In genomic region chr9:127694890-127695735, GRCh38 we compare ENCODE assay signal across 27 cellular contexts. TPM values are rescaled to one million over a fixed set of nuclear protein-coding genes. Genes with fewer than 3 reads are reported as not detected.
A peak's percentile ranks its signal among the peaks of the same experiment; 100 is the strongest.
DNase-seq lines count a peak whose midpoint lies in the region; ATAC-seq and TF ChIP-seq lines count a peak whose summit lies in the region.
"Had no signal": no experiment of that assay in that cellular context is flagged by ENCODE, and none has a peak within 500 bp of the region (broad histone marks: within the 10 kb centered on the region; RNA-seq: fewer than 3 reads in every experiment).

No MANE protein-coding gene starts in this region.

- POLR2A ChIA-PET in HEK293 (lab: Yijun Ruan, JAX): no interaction called here

- CTCF ChIA-PET in HEK293 (lab: Yijun Ruan, JAX): no interaction called here

- DNase-seq in AG09319 (ENCODE audit: extremely low read depth, low read depth) (peak; percentile 63), dedifferentiated amniotic fluid mesenchymal stem cell (ENCODE audit: extremely low spot score) (peak; percentile 52), myocyte (ENCODE audit: low read depth) (peak; percentile 53), cerebellum (ENCODE audit: low spot score) (no peak), caudate nucleus (lab: John Stamatoyannopoulos, UW) (no peak), colonic mucosa (no peak)
- DNase-seq in activated T-cell treated with anti-CD3 and anti-CD28 coated beads, Interleukin-2, amount 50 U/mL, for 4 hours: no peak
- DNase-seq: activated gamma-delta T cell treated with Interleukin-2 at 50 U/mL for 16 hours; amniotic stem cell; CD4-positive, CD25-positive, alpha-beta regulatory T cell; DMS 273 treated with DMSO at 0.1 percent for 48 hours; effector CD8-positive, alpha-beta T cell; GF-D8; hippocampal formation; MV-4-11; NCI-H187 treated with DMSO at 0.1 percent for 48 hours; NCI-H82; OCI-M1; Right ventricle myocardium superior had no signal

- H3K4me1 ChIP-seq in HEK293 (ENCODE audit: control insufficient read depth, insufficient read depth, low read length) (no peaks in the 10 kb centered on the region), colonic mucosa (no peaks in the 10 kb centered on the region)

- H3K36me3 ChIP-seq in HEK293 (ENCODE audit: control insufficient read depth in 2 of 2, insufficient read depth in 1 of 2, low read length in 2 of 2) (peaks cover 0 to 19% of the 10 kb centered on the region in 2 experiments; a peak in 1 of 3 replicates), colonic mucosa (no peaks in the 10 kb centered on the region)
- H3K36me3 ChIP-seq: neutrophil had no signal

- H3K4me1 Mint-ChIP-seq in activated T-cell treated with anti-CD3 and anti-CD28 coated beads, Interleukin-2, amount 50 U/mL, for 4 hours (ENCODE audit: low read depth): peaks cover 10% of the 10 kb centered on the region

- no peaks in the 10 kb centered on the region for H3K27me3 ChIP-seq in colonic mucosa

- no peak for ATAC-seq in activated T-cell treated with anti-CD3 and anti-CD28 coated beads, Interleukin-2, amount 50 U/mL, for 4 hours

- H3K27ac ChIP-seq in HEK293 (ENCODE audit: extremely low read depth, low read depth, low read length) (no peak overlapping the region), caudate nucleus (ENCODE audit: low read depth, low read length) (no peak overlapping the region), colonic mucosa (no peak overlapping the region)
- H3K27ac ChIP-seq: KMS-11, neutrophil had no signal

- H3K9me3 Mint-ChIP-seq in activated T-cell treated with anti-CD3 and anti-CD28 coated beads, Interleukin-2, amount 50 U/mL, for 4 hours: no peaks in the 10 kb centered on the region
- H3K9me3 Mint-ChIP-seq: CD4-positive, CD25-positive, alpha-beta regulatory T cell had no signal

- no peak overlapping the region for H3K4me3 Mint-ChIP-seq in activated T-cell treated with anti-CD3 and anti-CD28 coated beads, Interleukin-2, amount 50 U/mL, for 4 hours
- H3K4me3 Mint-ChIP-seq: CD4-positive, CD25-positive, alpha-beta regulatory T cell had no signal

- intact Hi-C loops in colonic mucosa (cut with DNase I): no loop called here

- H3K27me3 Mint-ChIP-seq in activated T-cell treated with anti-CD3 and anti-CD28 coated beads, Interleukin-2, amount 50 U/mL, for 4 hours (ENCODE audit: low read depth): peaks cover 2% of the 10 kb centered on the region

- H3K36me3 Mint-ChIP-seq in activated T-cell treated with anti-CD3 and anti-CD28 coated beads, Interleukin-2, amount 50 U/mL, for 4 hours (ENCODE audit: insufficient read depth): peaks cover 2% of the 10 kb centered on the region

- no peak overlapping the region for H3K9ac ChIP-seq in colonic mucosa (ENCODE audit: low read depth in 2 of 2, low read length in 2 of 2)
- H3K9ac ChIP-seq: KMS-11 had no signal

- H3K9me3 ChIP-seq in HEK293 (ENCODE audit: control insufficient read depth, insufficient read depth, low read depth, low read length) (no peaks in the 10 kb centered on the region), colonic mucosa (no peaks in the 10 kb centered on the region)
- H3K9me3 ChIP-seq: neutrophil had no signal

- H3K4me3 ChIP-seq in HEK293 (ENCODE audit: low read depth, low read length) (no peak overlapping the region), colonic mucosa (no peak overlapping the region)
- H3K4me3 ChIP-seq: smooth muscle cell had no signal

- no peak for TF ChIP-seq CTCF in AG09319 (IDR thresholded peaks at IDR 0.05; ENCODE audit: low read depth, low read length)
- TF ChIP-seq CTCF in HEK293 (tag by site-specific recombination; IDR thresholded peaks at IDR 0.05): no peak
- TF ChIP-seq CTCF in colonic mucosa (IDR thresholded peaks at IDR 0.05): no peak

TF ChIP-seq in HEK293, 187 proteins besides CTCF, POLR2A, EP300 and RAD21:
- no peak for TF ChIP-seq SALL2 (tag by site-specific recombination; IDR thresholded peaks at IDR 0.05; ENCODE audit: borderline replicate concordance)
- peak; percentile 99 for TF ChIP-seq ZNF513 (tag by site-specific recombination; IDR thresholded peaks at IDR 0.05)
- no peak for TF ChIP-seq ZNF24 (tag by site-specific recombination; IDR thresholded peaks at IDR 0.05)
TF ChIP-seq in HEK293: peak in this region for 1.

RNA-seq across cellular contexts. Expression of gene CFAP157, which starts 11.7 kb away (rescaled TPM):
- 0.13 and 0.21 TPM in 2 replicates for total RNA-seq in myocyte
- polyA plus RNA-seq in myocyte (2012): 1.9 TPM
- 0.27 TPM for total RNA-seq in cerebellum
- total RNA-seq in colonic mucosa: under 1 TPM in 1 of 2 donors, not detected in 1; 0.12 TPM
- not detected for total RNA-seq in activated T-cell treated with anti-CD3 and anti-CD28 coated beads, Interleukin-2, amount 50 U/mL, for 4 hours
- total RNA-seq: cardiac septum; CD4-positive, CD25-positive, alpha-beta regulatory T cell; liver; pulmonary artery endothelial cell; Right ventricle myocardium superior; smooth muscle cell; urinary bladder had no signal

RNA-seq across cellular contexts. Expression of gene PTRH1, which starts 20.4 kb away (rescaled TPM):
- 35.6 and 57.0 TPM in 2 replicates for total RNA-seq in myocyte
- 32.2 TPM for polyA plus RNA-seq in myocyte (2012)
- 9.8 TPM for total RNA-seq in cerebellum
- total RNA-seq in colonic mucosa: 10 to 100 TPM in 1 of 2 donors, 1 to 10 TPM in 1; 8.9 to 23.8 TPM
- 10 to 100 TPM; 43.9 to 49.6 (median 45.6) TPM for total RNA-seq in activated T-cell treated with anti-CD3 and anti-CD28 coated beads, Interleukin-2, amount 50 U/mL, for 4 hours

RNA-seq across cellular contexts. Expression of gene TTC16, which starts 20.8 kb away (rescaled TPM):
- total RNA-seq in myocyte (0.05 TPM in 1 of 2 replicates, not detected in the other), cerebellum (not detected), colonic mucosa (under 1 TPM; 0.05 to 0.07 TPM)
- 0.05 TPM for polyA plus RNA-seq in myocyte (2012)
- under 1 TPM; 0.37 to 0.58 (median 0.57) TPM for total RNA-seq in activated T-cell treated with anti-CD3 and anti-CD28 coated beads, Interleukin-2, amount 50 U/mL, for 4 hours
- total RNA-seq: pulmonary artery endothelial cell, smooth muscle cell, urinary bladder had no signal
- polyA plus RNA-seq: urinary bladder had no signal

RNA-seq across cellular contexts. Expression of gene TOR2A, which starts 40.0 kb away (rescaled TPM):
- total RNA-seq in myocyte (7.4 and 11.0 TPM in 2 replicates), cerebellum (8.3 TPM), colonic mucosa (10 to 100 TPM; 25.8 to 29.8 TPM)
- 4.7 TPM for polyA plus RNA-seq in myocyte (2012)
- 10 to 100 TPM; 19.8 to 23.6 (median 20.1) TPM for total RNA-seq in activated T-cell treated with anti-CD3 and anti-CD28 coated beads, Interleukin-2, amount 50 U/mL, for 4 hours

Comparison
In these comparisons a context has a peak if more than half of its experiments do, and no peak if none do; other contexts are left out.
1. DNase-seq: peak in AG09319 (single experiment), dedifferentiated amniotic fluid mesenchymal stem cell (single experiment) and myocyte (single experiment); none in cerebellum (single experiment), caudate nucleus (0 of 61), colonic mucosa (single experiment) and activated T-cell treated with anti-CD3 and anti-CD28 coated beads, Interleukin-2, amount 50 U/mL, for 4 hours (single experiment).